1 cellular context compared by ENCODE assay signal in genomic region chr4:47075919-47076318, GRCh38.
TF ChIP-seq lines count a peak whose summit lies in the region.

No MANE protein-coding gene starts in this region.

TF ChIP-seq in GM23338, 12 proteins besides CTCF, POLR2A, EP300 and RAD21 (continued from another document):
- TF ChIP-seq ZNF462 (CRISPR knock-in tag; IDR thresholded peaks at IDR 0.05), result no peak
- no peak for TF ChIP-seq JUNB (IDR thresholded peaks at IDR 0.05; ENCODE audit: unreplicated experiment)
- no peak for TF ChIP-seq ETS1 (IDR thresholded peaks at IDR 0.05)
- TF ChIP-seq STAT1 (IDR thresholded peaks at IDR 0.05; ENCODE audit: unreplicated experiment), result no peak
- TF ChIP-seq EZH2 (IDR thresholded peaks at IDR 0.05; ENCODE audit: low read depth, unreplicated experiment), result no peak
- no peak for TF ChIP-seq ZNF331 (CRISPR knock-in tag; IDR thresholded peaks at IDR 0.05; ENCODE audit: low read depth)
- no peak for TF ChIP-seq ZNF114 (CRISPR knock-in tag; IDR thresholded peaks at IDR 0.05)
- no peak for TF ChIP-seq REST (IDR thresholded peaks at IDR 0.05; ENCODE audit: unreplicated experiment)
- TF ChIP-seq CREB1 (CRISPR knock-in tag; IDR thresholded peaks at IDR 0.05; ENCODE audit: low read depth), result no peak
